ENCODE assay signal across 8 cellular contexts in the genomic region with DNA sequence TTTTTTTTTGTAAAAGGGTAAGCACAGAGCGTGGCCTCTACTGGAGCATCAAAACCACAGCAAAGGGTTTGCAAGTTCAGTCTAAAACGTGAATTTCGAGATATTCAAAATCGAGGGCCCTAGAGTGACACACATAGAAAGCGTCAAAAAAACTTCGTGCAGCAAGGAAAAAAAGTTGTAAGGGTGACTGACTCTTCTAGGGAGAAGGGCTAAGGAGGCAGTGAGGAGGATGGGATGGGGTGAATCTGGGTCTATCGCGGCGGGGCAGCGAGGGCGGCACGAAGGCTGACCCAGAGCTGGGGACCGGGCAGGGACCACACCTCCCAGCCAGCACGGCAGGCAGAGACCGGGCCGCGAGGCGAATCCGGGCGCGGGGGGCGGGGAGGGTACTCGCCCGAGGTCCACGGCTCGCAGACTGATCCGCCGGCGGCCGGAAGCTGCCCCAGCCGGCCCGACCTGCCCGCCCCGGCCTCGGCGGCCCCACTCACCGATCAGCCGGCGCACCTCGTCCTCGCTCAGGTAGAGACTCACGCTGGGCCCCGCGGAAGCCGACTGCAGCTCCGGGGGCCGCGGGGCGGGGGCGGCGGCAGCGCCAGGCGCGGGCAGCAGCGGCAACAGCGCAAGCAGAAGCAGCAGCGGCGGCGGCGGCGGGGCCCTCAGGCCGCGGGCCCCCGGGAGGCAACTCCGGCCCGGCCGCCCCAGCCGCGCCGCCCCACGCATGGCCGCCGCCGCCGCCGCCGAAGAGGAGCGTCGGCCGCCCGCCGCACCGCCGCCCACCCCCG. TPM values are rescaled to one million over a fixed set of nuclear protein-coding genes. Genes with fewer than 3 reads are reported as not detected.
DNase-seq lines count a peak whose midpoint lies in the region; ATAC-seq, FAIRE-seq and TF ChIP-seq lines count a peak whose summit lies in the region.

No MANE protein-coding gene starts in this region.

- no peaks in the 10 kb centered on the region for H3K9me3 Mint-ChIP-seq in activated naive CD4-positive, alpha-beta T cell treated with anti-CD3 and anti-CD28 coated beads, Interleukin-2, amount 50 U/mL, for 24 hours

- H3K27me3 Mint-ChIP-seq in activated naive CD4-positive, alpha-beta T cell treated with anti-CD3 and anti-CD28 coated beads, Interleukin-2, amount 50 U/mL, for 24 hours, result no peaks in the 10 kb centered on the region

- H3K27me3 ChIP-seq in BLaER1 treated with 17β-estradiol and CSF1 and Interleukin-3, amounts not matched to agents 10 nM and 100 nM, result peaks cover 0 to 66% (median 59%) of the 10 kb centered on the region in 11 experiments; a peak in 19 of 22 replicates
- H3K27me3 ChIP-seq in SJSA1 (replicated peaks), result no peaks in the 10 kb centered on the region
- no peaks in the 10 kb centered on the region for H3K27me3 ChIP-seq in pancreas

- ATAC-seq in HG03280 (IDR thresholded peaks at IDR 0.05; ENCODE audit: unreplicated experiment) (peak; percentile 56), Right ventricle myocardium superior (ENCODE audit: poor library complexity) (peak; percentile 66), pancreas (peak; percentile 72 to 83 (median 78))

- DNase-seq in GM19239 (ENCODE audit: insufficient read length, low spot score) (peak; percentile 35), SJSA1 (ENCODE audit: low read depth in 1 of 2, low spot score in 2 of 2) (peak; percentile 56 to 62), Right ventricle myocardium superior (peak; percentile 78), pancreas (peak; percentile 52 to 88 (median 70))

- peak overlapping the region; percentile 73 to 95 (median 84) for H3K4me3 ChIP-seq in BLaER1 treated with 17β-estradiol and CSF1 and Interleukin-3, amounts not matched to agents 10 nM and 100 nM
- peak overlapping the region; percentile 95 for H3K4me3 ChIP-seq in SJSA1
- peak overlapping the region; percentile 31 to 87 (median 72) for H3K4me3 ChIP-seq in pancreas
- H3K4me3 ChIP-seq in urinary bladder (ENCODE audit: low read depth, low read length), result peak overlapping the region; percentile 90

- H3K9me3 ChIP-seq in BLaER1 treated with 17β-estradiol and CSF1 and Interleukin-3, amounts not matched to agents 10 nM and 100 nM (replicated peaks in 1 of 11), result no peaks in the 10 kb centered on the region
- no peaks in the 10 kb centered on the region for H3K9me3 ChIP-seq in SJSA1 (replicated peaks)
- no peaks in the 10 kb centered on the region for H3K9me3 ChIP-seq in pancreas

- FAIRE-seq in GM19239 (lab: Jason Lieb, UNC) (no peak), pancreas (lab: Jason Lieb, UNC) (no peak)

- no peak for TF ChIP-seq CTCF in pancreas (IDR thresholded peaks at IDR 0.05)

- H3K4me1 Mint-ChIP-seq in activated naive CD4-positive, alpha-beta T cell treated with anti-CD3 and anti-CD28 coated beads, Interleukin-2, amount 50 U/mL, for 24 hours, result peaks cover 76% of the 10 kb centered on the region

- peak overlapping the region; percentile 71 to 94 (median 84) for H3K9ac ChIP-seq in BLaER1 treated with 17β-estradiol and CSF1 and Interleukin-3, amounts not matched to agents 10 nM and 100 nM

- H3K36me3 Mint-ChIP-seq in activated naive CD4-positive, alpha-beta T cell treated with anti-CD3 and anti-CD28 coated beads, Interleukin-2, amount 50 U/mL, for 24 hours, result peaks cover 8% of the 10 kb centered on the region

- 0 to 1% methylated on average over 31 to 85 of the region's 85 CpGs for WGBS in pancreas, 2 donors
- under 1% methylated on average over 83 of the region's 85 CpGs for WGBS in urinary bladder

- H4K20me1 ChIP-seq in BLaER1 treated with 17β-estradiol and CSF1 and Interleukin-3, amounts not matched to agents 10 nM and 100 nM, result peaks cover 38 to 80% (median 50%) of the 10 kb centered on the region in 11 experiments

- peak overlapping the region; percentile 80 to 100 (median 97) for H3K4me2 ChIP-seq in BLaER1 treated with 17β-estradiol and CSF1 and Interleukin-3, amounts not matched to agents 10 nM and 100 nM

- intact Hi-C loops in Right ventricle myocardium superior (cut with DNase I) (loop anchor here (5.0 kb wide), 1 partner anchor 42 kb away; no protein-coding TSS in a partner anchor), pancreas (cut with DNase I) (no loop called here)

- H3K27ac Mint-ChIP-seq in activated naive CD4-positive, alpha-beta T cell treated with anti-CD3 and anti-CD28 coated beads, Interleukin-2, amount 50 U/mL, for 24 hours, result peak overlapping the region; percentile 99

- H3K27ac ChIP-seq in BLaER1 treated with 17β-estradiol and CSF1 and Interleukin-3, amounts not matched to agents 10 nM and 100 nM, result peak overlapping the region; percentile 53 to 85 (median 71)
- H3K27ac ChIP-seq in SJSA1 (peak overlapping the region; percentile 34; the same call in 1 of the 2 replicates), pancreas (peak overlapping the region; percentile 75 to 91 (median 84)), urinary bladder (ENCODE audit: low read depth) (peak overlapping the region; percentile 95)

- H3K36me3 ChIP-seq in BLaER1 treated with 17β-estradiol and CSF1 and Interleukin-3, amounts not matched to agents 10 nM and 100 nM, result peaks cover 0 to 7% (median 0%) of the 10 kb centered on the region in 11 experiments; a peak in 2 of 22 replicates
- H3K36me3 ChIP-seq in SJSA1, result peaks cover 4% of the 10 kb centered on the region
- H3K36me3 ChIP-seq in pancreas, result no peaks in the 10 kb centered on the region
- H3K36me3 ChIP-seq in urinary bladder (ENCODE audit: insufficient read depth), result no peaks in the 10 kb centered on the region

- H3K4me1 ChIP-seq in BLaER1 treated with 17β-estradiol and CSF1 and Interleukin-3, amounts not matched to agents 10 nM and 100 nM, result peaks cover 48 to 78% (median 54%) of the 10 kb centered on the region in 10 experiments
- H3K4me1 ChIP-seq in SJSA1 (replicated peaks), result peaks cover 11% of the 10 kb centered on the region; the same call in 1 of the 2 replicates
- H3K4me1 ChIP-seq in pancreas, result peaks cover 0 to 10% (median 10%) of the 10 kb centered on the region in 3 donors
- H3K4me1 ChIP-seq in urinary bladder (ENCODE audit: insufficient read depth), result no peaks in the 10 kb centered on the region

- H3K4me3 Mint-ChIP-seq in activated naive CD4-positive, alpha-beta T cell treated with anti-CD3 and anti-CD28 coated beads, Interleukin-2, amount 50 U/mL, for 24 hours, result peak overlapping the region; percentile 91

RNA-seq across cellular contexts. Expression of a gene that starts 0.5 kb away (rescaled TPM):
- total RNA-seq in SJSA1 (2014; rRNA removed; shearing (Covaris generic)), result 41.4 and 68.6 TPM in 2 replicates
- total RNA-seq in Right ventricle myocardium superior, result 34.2 TPM
- 10 to 100 TPM; 14.9 to 31.9 (median 20.5) TPM for total RNA-seq in pancreas
- polyA plus RNA-seq in pancreas, result 10 to 100 TPM; 13.8 to 22.8 TPM
- total RNA-seq in urinary bladder, result 197 TPM
- 56.4 TPM for polyA plus RNA-seq in urinary bladder

Comparison
In these comparisons a context has a peak if more than half of its experiments do, and no peak if none do; other contexts are left out.
1. Peak in every context shown above with its lines: DNase-seq, ATAC-seq, H3K4me3 ChIP-seq and H3K27ac ChIP-seq.
2. H3K27ac ChIP-seq: peak in every context shown above with its lines; median percentile 95 in urinary bladder; 84 in pancreas; 71 in BLaER1 treated with 17β-estradiol and CSF1 and Interleukin-3, amounts not matched to agents 10 nM and 100 nM; 34 in SJSA1.